Comparison of ENCODE assay signal across 30 cellular contexts in the genomic region with DNA sequence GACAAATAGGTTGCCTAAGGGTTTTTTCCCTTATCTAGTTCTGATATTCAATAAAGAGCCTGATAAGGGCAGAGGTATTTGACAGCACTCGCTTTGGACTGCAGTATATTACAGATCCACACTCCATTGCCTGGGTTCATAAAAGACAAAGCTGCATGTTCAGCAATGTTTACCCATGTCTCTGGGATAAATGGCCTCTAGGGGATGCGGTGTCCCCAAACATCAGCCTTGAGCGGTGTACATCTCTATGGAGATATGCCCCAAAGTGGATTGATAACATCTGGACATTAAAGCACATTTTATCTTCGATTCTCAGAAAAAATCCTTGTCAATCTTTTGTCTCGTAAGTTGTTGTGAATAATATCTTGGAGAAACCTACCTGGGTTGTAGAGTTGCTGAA.
"Had no signal": no experiment of that assay in that cellular context is flagged by ENCODE, and none has a peak within 500 bp of the region (broad histone marks: within the 10 kb centered on the region; RNA-seq: fewer than 3 reads in every experiment).

No MANE protein-coding gene starts in this region.

- DNase-seq: activated CD4-positive, alpha-beta T cell treated with anti-CD3 and anti-CD28 coated beads for 36 hours; activated CD4-positive, alpha-beta T cell treated with anti-CD3 and anti-CD28 coated beads, Interleukin-2, amount 50 U/mL, for 1 hour; activated CD4-positive, CD25-positive, alpha-beta regulatory T cell; activated CD8-positive, alpha-beta memory T cell treated with anti-CD3 and anti-CD28 coated beads, Interleukin-2, amount 50 U/mL, for 4 hours; activated CD8-positive, alpha-beta T cell treated with anti-CD3 and anti-CD28 coated beads for 36 hours; activated gamma-delta T cell treated with Interleukin-2 at 50 U/mL for 16 hours; activated naive CD4-positive, alpha-beta T cell treated with anti-CD3 and anti-CD28 coated beads, Interleukin-2, amount 10 ng/mL, durations not matched to agents 7 days and 5 days; activated naive CD8-positive, alpha-beta T cell treated with anti-CD3 and anti-CD28 coated beads, Interleukin-2, amount 10 ng/mL, durations not matched to agents 7 days and 5 days; activated T-cell treated with anti-CD3 and anti-CD28 coated beads, Interleukin-2, amount 50 U/mL, for 72 hours; adrenal gland; aorta; caudate nucleus; colonic mucosa; NCI-H146; NCI-H187 treated with DMSO at 0.1 percent for 48 hours; NCI-H2081 treated with DMSO at 0.1 percent for 48 hours; NCI-H2171; NCI-H2227 treated with DMSO at 0.1 percent for 48 hours; NCI-H446 treated with DMSO at 0.1 percent for 48 hours; NCI-H524 treated with DMSO at 0.1 percent for 48 hours; NK-92 treated with Interleukin-12 subunit alpha and Interleukin-12 subunit beta, amount 100 ng/mL, for 24 hours; OCI-M1; SHP77; T-cell; T-helper 2 cell; T1000 had no signal

- H3K36me3 Mint-ChIP-seq: activated naive CD4-positive, alpha-beta T cell treated with anti-CD3 and anti-CD28 coated beads, Interleukin-2, amount 10 ng/mL, durations not matched to agents 7 days and 5 days; activated naive CD8-positive, alpha-beta T cell treated with anti-CD3 and anti-CD28 coated beads, Interleukin-2, amount 10 ng/mL, durations not matched to agents 7 days and 5 days; T-cell had no signal

- H3K27me3 Mint-ChIP-seq: activated CD4-positive, alpha-beta T cell treated with anti-CD3 and anti-CD28 coated beads for 36 hours; activated CD8-positive, alpha-beta T cell treated with anti-CD3 and anti-CD28 coated beads for 36 hours; activated naive CD4-positive, alpha-beta T cell treated with anti-CD3 and anti-CD28 coated beads, Interleukin-2, amount 10 ng/mL, durations not matched to agents 7 days and 5 days; activated naive CD8-positive, alpha-beta T cell treated with anti-CD3 and anti-CD28 coated beads, Interleukin-2, amount 10 ng/mL, durations not matched to agents 7 days and 5 days; T-cell had no signal

- ATAC-seq: activated CD4-positive, alpha-beta T cell treated with anti-CD3 and anti-CD28 coated beads for 36 hours; activated CD8-positive, alpha-beta T cell treated with anti-CD3 and anti-CD28 coated beads for 36 hours; activated T-cell treated with anti-CD3 and anti-CD28 coated beads, Interleukin-2, amount 50 U/mL, for 72 hours; Panc1; T-cell had no signal

- H3K4me3 ChIP-seq: adrenal gland, breast epithelium, colonic mucosa, SJSA1 had no signal

- H3K27ac Mint-ChIP-seq: activated CD4-positive, alpha-beta T cell treated with anti-CD3 and anti-CD28 coated beads for 36 hours; activated CD8-positive, alpha-beta T cell treated with anti-CD3 and anti-CD28 coated beads for 36 hours; activated naive CD4-positive, alpha-beta T cell treated with anti-CD3 and anti-CD28 coated beads, Interleukin-2, amount 10 ng/mL, durations not matched to agents 7 days and 5 days; activated naive CD8-positive, alpha-beta T cell treated with anti-CD3 and anti-CD28 coated beads, Interleukin-2, amount 10 ng/mL, durations not matched to agents 7 days and 5 days; activated T-cell treated with anti-CD3 and anti-CD28 coated beads, Interleukin-2, amount 50 U/mL, for 72 hours; activated T-helper 2 cell treated with anti-CD3 and anti-CD28 coated beads, Interferon-gamma antibody, Interleukin-2, Interleukin-4, amounts not matched to agents 10 μg/mL and 5 μg/mL and 100 μg/mL, durations not matched to agents 14 hours and 24 hours and 36 hours; T-cell had no signal

- H3K27ac ChIP-seq: adrenal gland, breast epithelium, colonic mucosa, SJSA1 had no signal

- H3K9me3 ChIP-seq: adrenal gland, colonic mucosa, SJSA1 had no signal

- H3K4me1 Mint-ChIP-seq: activated CD4-positive, alpha-beta T cell treated with anti-CD3 and anti-CD28 coated beads for 36 hours; activated naive CD4-positive, alpha-beta T cell treated with anti-CD3 and anti-CD28 coated beads, Interleukin-2, amount 10 ng/mL, durations not matched to agents 7 days and 5 days; activated naive CD8-positive, alpha-beta T cell treated with anti-CD3 and anti-CD28 coated beads, Interleukin-2, amount 10 ng/mL, durations not matched to agents 7 days and 5 days; T-cell had no signal

- H3K36me3 ChIP-seq: adrenal gland, breast epithelium, colonic mucosa, SJSA1 had no signal

- H3K4me1 ChIP-seq: adrenal gland, breast epithelium, colonic mucosa, SJSA1 had no signal

- H3K27me3 ChIP-seq: adrenal gland, breast epithelium, colonic mucosa, SJSA1 had no signal

- H3K4me3 Mint-ChIP-seq: activated CD4-positive, alpha-beta T cell treated with anti-CD3 and anti-CD28 coated beads for 36 hours; activated CD8-positive, alpha-beta T cell treated with anti-CD3 and anti-CD28 coated beads for 36 hours; activated naive CD4-positive, alpha-beta T cell treated with anti-CD3 and anti-CD28 coated beads, Interleukin-2, amount 10 ng/mL, durations not matched to agents 7 days and 5 days; activated naive CD8-positive, alpha-beta T cell treated with anti-CD3 and anti-CD28 coated beads, Interleukin-2, amount 10 ng/mL, durations not matched to agents 7 days and 5 days; activated T-cell treated with anti-CD3 and anti-CD28 coated beads, Interleukin-2, amount 50 U/mL, for 72 hours; T-cell had no signal
